10 cellular contexts compared by ENCODE assay signal in genomic region chr16:17591655-17592405, GRCh38.
DNase-seq lines count a peak whose midpoint lies in the region; ATAC-seq lines count a peak whose summit lies in the region.
"Had no signal": no experiment of that assay in that cellular context is flagged by ENCODE, and none has a peak within 500 bp of the region (broad histone marks: within the 10 kb centered on the region; RNA-seq: fewer than 3 reads in every experiment).

No MANE protein-coding gene starts in this region.

- no peak for ATAC-seq in left lobe of liver

- peak; percentile 18 for DNase-seq in AG20443 (ENCODE audit: low spot score)
- peak; percentile 8 for DNase-seq in EL
- peak; percentile 52 for DNase-seq in T1000 (lab: John Stamatoyannopoulos, UW)
- peak; percentile 9 for DNase-seq in effector CD4-positive, alpha-beta T cell
- DNase-seq in OCI-M2 (lab: John Stamatoyannopoulos, UW; ENCODE audit: unreplicated experiment) = no peak
- DNase-seq in NCI-H774 (lab: John Stamatoyannopoulos, UW) = no peak
- DNase-seq in activated gamma-delta T cell treated with Interleukin-2 at 50 U/mL for 16 hours = no peak
- DNase-seq in left lobe of liver (ENCODE audit: low spot score) = no peak
- DNase-seq: NCI-H1092 treated with DMSO at 0.1 percent for 48 hours, NCI-H345 had no signal

Comparison
In these comparisons a context has a peak if more than half of its experiments do, and no peak if none do; other contexts are left out.
1. DNase-seq: peak in AG20443 (single experiment), EL (single experiment), T1000 (single experiment) and effector CD4-positive, alpha-beta T cell (single experiment); none in OCI-M2 (single experiment), NCI-H774 (single experiment), activated gamma-delta T cell treated with Interleukin-2 at 50 U/mL for 16 hours (single experiment) and left lobe of liver (single experiment).